In the genomic region with DNA sequence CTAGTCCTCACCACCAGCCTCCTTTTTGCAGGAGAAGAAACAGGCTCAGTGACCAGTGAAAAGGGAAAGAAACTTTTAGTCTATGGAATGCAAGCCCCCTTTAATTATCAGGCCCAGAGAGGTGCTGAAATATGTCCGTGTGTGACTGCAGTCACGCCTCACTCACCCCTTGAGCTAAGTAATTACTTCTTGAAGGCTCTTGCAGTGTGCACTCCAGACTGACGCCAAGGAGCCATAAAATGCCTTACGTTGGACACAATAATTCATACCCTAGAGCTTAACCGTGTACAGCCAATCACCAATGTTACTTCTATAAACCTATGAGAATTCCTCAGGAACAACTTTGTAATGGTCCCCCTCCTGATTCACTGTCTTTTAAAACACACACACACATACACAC, we compare ENCODE assay signal across 19 cellular contexts.
DNase-seq lines count a peak whose midpoint lies in the region; ATAC-seq, FAIRE-seq and TF ChIP-seq lines count a peak whose summit lies in the region.
"Had no signal": no experiment of that assay in that cellular context is flagged by ENCODE, and none has a peak within 500 bp of the region (broad histone marks: within the 10 kb centered on the region; RNA-seq: fewer than 3 reads in every experiment).

No MANE protein-coding gene starts in this region.

- no peak overlapping the region for H3K9ac ChIP-seq in astrocyte (ENCODE audit: low read length)

- H3K9me3 Mint-ChIP-seq in activated CD4-positive, alpha-beta T cell treated with anti-CD3 and anti-CD28 coated beads, Interleukin-2, amount 10 ng/mL, durations not matched to agents 24 days and 14 days: no peaks in the 10 kb centered on the region
- peaks cover 2% of the 10 kb centered on the region for H3K9me3 Mint-ChIP-seq in astrocyte (ENCODE audit: unreplicated experiment)
- no peaks in the 10 kb centered on the region for H3K9me3 Mint-ChIP-seq in nephron
- H3K9me3 Mint-ChIP-seq: CD4-positive, alpha-beta memory T cell; H9 had no signal

- no peaks in the 10 kb centered on the region for H3K79me2 ChIP-seq in astrocyte (ENCODE audit: insufficient read depth, low read length)

- H3K36me3 ChIP-seq in astrocyte (ENCODE audit: insufficient read depth, low read length) (no peaks in the 10 kb centered on the region), upper lobe of right lung (no peaks in the 10 kb centered on the region)

- no peak overlapping the region for H3K4me3 ChIP-seq in astrocyte (ENCODE audit: insufficient read depth, low read depth, low read length)
- no peak overlapping the region for H3K4me3 ChIP-seq in upper lobe of right lung
- H3K4me3 ChIP-seq: K562 had no signal

- H3K27ac ChIP-seq in astrocyte (ENCODE audit: low read depth, low read length): no peak overlapping the region
- H3K27ac ChIP-seq in upper lobe of right lung: no peak overlapping the region

- TF ChIP-seq CTCF in astrocyte (IDR thresholded peaks at IDR 0.05; ENCODE audit: insufficient read depth, low read depth, low read length) (no peak), nephron (IDR thresholded peaks at IDR 0.05; ENCODE audit: unreplicated experiment in 3 of 3) (no peak), upper lobe of right lung (IDR thresholded peaks at IDR 0.05) (no peak)

- H3K4me3 Mint-ChIP-seq in activated CD4-positive, alpha-beta T cell treated with anti-CD3 and anti-CD28 coated beads, Interleukin-2, amount 10 ng/mL, durations not matched to agents 24 days and 14 days: no peak overlapping the region
- H3K4me3 Mint-ChIP-seq in astrocyte (ENCODE audit: unreplicated experiment): no peak overlapping the region
- H3K4me3 Mint-ChIP-seq in nephron: no peak overlapping the region
- H3K4me3 Mint-ChIP-seq: CD4-positive, alpha-beta memory T cell; H9 had no signal

- no peak for DNase-seq in activated CD4-positive, alpha-beta T cell treated with anti-CD3 and anti-CD28 coated beads, Interleukin-2, amount 10 ng/mL, durations not matched to agents 24 days and 14 days
- no peak for DNase-seq in activated CD4-positive, alpha-beta T cell treated with anti-CD3 and anti-CD28 coated beads, Interleukin-2, amount 50 U/mL, for 48 hours
- DNase-seq in astrocyte (ENCODE audit: low read depth): no peak
- DNase-seq in upper lobe of right lung: no peak
- DNase-seq: 8988T; CD4-positive, alpha-beta memory T cell; H9; MV-4-11; NCI-H187 treated with DMSO at 0.1 percent for 48 hours; NCI-H2171; NCI-H446; NCI-H69; OCI-M1; RPMI8226 had no signal

- H3K4me2 ChIP-seq in astrocyte (ENCODE audit: low read length): no peak overlapping the region

- H3K4me1 Mint-ChIP-seq in activated CD4-positive, alpha-beta T cell treated with anti-CD3 and anti-CD28 coated beads, Interleukin-2, amount 10 ng/mL, durations not matched to agents 24 days and 14 days: peaks cover 66% of the 10 kb centered on the region
- peaks cover 23% of the 10 kb centered on the region for H3K4me1 Mint-ChIP-seq in astrocyte (ENCODE audit: low read depth, unreplicated experiment)
- H3K4me1 Mint-ChIP-seq in nephron: peaks cover 4% of the 10 kb centered on the region

- no peak overlapping the region for H2AFZ ChIP-seq in astrocyte (ENCODE audit: low read depth, low read length)

- H3K4me1 ChIP-seq in astrocyte (ENCODE audit: insufficient read depth, low read length) (peaks cover 13% of the 10 kb centered on the region), upper lobe of right lung (no peaks in the 10 kb centered on the region)

- H3K9me3 ChIP-seq in astrocyte (ENCODE audit: insufficient read depth, low read depth, low read length): no peaks in the 10 kb centered on the region
- no peaks in the 10 kb centered on the region for H3K9me3 ChIP-seq in upper lobe of right lung

- peaks cover 4% of the 10 kb centered on the region for H3K36me3 Mint-ChIP-seq in activated CD4-positive, alpha-beta T cell treated with anti-CD3 and anti-CD28 coated beads, Interleukin-2, amount 10 ng/mL, durations not matched to agents 24 days and 14 days (ENCODE audit: low read depth)
- H3K36me3 Mint-ChIP-seq in astrocyte (ENCODE audit: low read depth, unreplicated experiment) (no peaks in the 10 kb centered on the region), nephron (ENCODE audit: low read depth) (no peaks in the 10 kb centered on the region)
- H3K36me3 Mint-ChIP-seq: CD4-positive, alpha-beta memory T cell had no signal

- H4K20me1 ChIP-seq in astrocyte (ENCODE audit: insufficient read depth, low read length): no peaks in the 10 kb centered on the region

- H3K27ac Mint-ChIP-seq in activated CD4-positive, alpha-beta T cell treated with anti-CD3 and anti-CD28 coated beads, Interleukin-2, amount 10 ng/mL, durations not matched to agents 24 days and 14 days: peak overlapping the region; percentile 70
- H3K27ac Mint-ChIP-seq in astrocyte (ENCODE audit: unreplicated experiment): peak overlapping the region; percentile 20
- H3K27ac Mint-ChIP-seq in nephron: peak overlapping the region; percentile 13 to 89 (median 29)
- H3K27ac Mint-ChIP-seq: CD4-positive, alpha-beta memory T cell had no signal

- intact Hi-C loops in activated CD4-positive, alpha-beta T cell treated with anti-CD3 and anti-CD28 coated beads, Interleukin-2, amount 10 ng/mL, durations not matched to agents 24 days and 14 days (cut with micrococcal nuclease): no loop called here
- intact Hi-C loops in upper lobe of right lung (cut with DNase I): no loop called here

- no peak for FAIRE-seq in astrocyte (lab: Jason Lieb, UNC)
- FAIRE-seq: K562 had no signal

- ATAC-seq in upper lobe of right lung (peak; percentile 63), HG02885 (IDR thresholded peaks at IDR 0.05; ENCODE audit: poor library complexity, unreplicated experiment) (no peak), HG02981 (IDR thresholded peaks at IDR 0.05; ENCODE audit: unreplicated experiment) (no peak), HG03135 (IDR thresholded peaks at IDR 0.05; ENCODE audit: unreplicated experiment) (no peak)
- ATAC-seq: K562 had no signal

- H3K27me3 Mint-ChIP-seq in activated CD4-positive, alpha-beta T cell treated with anti-CD3 and anti-CD28 coated beads, Interleukin-2, amount 10 ng/mL, durations not matched to agents 24 days and 14 days: no peaks in the 10 kb centered on the region
- H3K27me3 Mint-ChIP-seq in astrocyte (ENCODE audit: low read depth, unreplicated experiment) (peaks cover 2% of the 10 kb centered on the region), nephron (ENCODE audit: low read depth) (peaks cover 8% of the 10 kb centered on the region)

- H3K27me3 ChIP-seq in astrocyte (ENCODE audit: insufficient read depth, low read length): no peaks in the 10 kb centered on the region
- no peaks in the 10 kb centered on the region for H3K27me3 ChIP-seq in upper lobe of right lung

Comparison
In these comparisons a context has a peak if more than half of its experiments do, and no peak if none do; other contexts are left out.
1. H3K27ac Mint-ChIP-seq: peak in every context shown above with its lines; median percentile 70 in activated CD4-positive, alpha-beta T cell treated with anti-CD3 and anti-CD28 coated beads, Interleukin-2, amount 10 ng/mL, durations not matched to agents 24 days and 14 days; 29 in nephron; 20 in astrocyte.